8 cellular contexts compared by ENCODE assay signal in genomic region chrX:118459494-118459893, GRCh38. TPM values are rescaled to one million over a fixed set of nuclear protein-coding genes. Genes with fewer than 3 reads are reported as not detected.
DNase-seq lines count a peak whose midpoint lies in the region; ATAC-seq and TF ChIP-seq lines count a peak whose summit lies in the region.

No MANE protein-coding gene starts in this region.

- H3K9ac ChIP-seq in MM.1S (ENCODE audit: low read length), result no peak overlapping the region

- H3K27ac ChIP-seq in MM.1S (ENCODE audit: low read length) (no peak overlapping the region), esophagus squamous epithelium (no peak overlapping the region)

- H3F3A ChIP-seq in MM.1S (ENCODE audit: insufficient read depth, low read length), result no peaks in the 10 kb centered on the region

- TF ChIP-seq CTCF in Caco-2 (IDR thresholded peaks at IDR 0.05; ENCODE audit: insufficient read depth in 1 of 2, low read depth in 1 of 2, low read length in 1 of 2, severe bottlenecking in 1 of 2, unreplicated experiment in 1 of 2) (peak; percentile 39 to 57), MM.1S (IDR thresholded peaks at IDR 0.05; ENCODE audit: low read length) (peak; percentile 50), esophagus squamous epithelium (IDR thresholded peaks at IDR 0.05) (peak; percentile 28 to 54 (median 38))

- CTCF ChIA-PET in Caco-2 (lab: Charles Lee), result interaction anchor here (0.7 to 1.5 kb wide), 7 partner anchors 13 to 380 kb away, joined by 3 to 45 read pairs (median 4); partner anchors contain the start of gene DOCK11

- H3K9me3 ChIP-seq in Caco-2, result no peaks in the 10 kb centered on the region
- no peaks in the 10 kb centered on the region for H3K9me3 ChIP-seq in MM.1S (replicated peaks; ENCODE audit: insufficient read depth, low read length)
- H3K9me3 ChIP-seq in esophagus squamous epithelium, result no peaks in the 10 kb centered on the region

- H3K36me3 ChIP-seq in Caco-2 (ENCODE audit: control insufficient read depth, insufficient read depth, low read length) (no peaks in the 10 kb centered on the region), MM.1S (replicated peaks; ENCODE audit: insufficient read depth, low read length) (no peaks in the 10 kb centered on the region), esophagus squamous epithelium (no peaks in the 10 kb centered on the region)

- H3K27me3 ChIP-seq in Caco-2 (replicated peaks; ENCODE audit: control insufficient read depth, insufficient read depth, low read length), result no peaks in the 10 kb centered on the region
- no peaks in the 10 kb centered on the region for H3K27me3 ChIP-seq in MM.1S (replicated peaks; ENCODE audit: insufficient read depth, low read length)
- no peaks in the 10 kb centered on the region for H3K27me3 ChIP-seq in esophagus squamous epithelium

- BruUV-seq in Caco-2 (replicated peaks; lab: Mats Ljungman, UMichigan), result no TSS peak

- intact Hi-C loops in Caco-2 (cut with micrococcal nuclease; ENCODE audit: unreplicated experiment) (loop anchor here (1.0 kb wide), 1 partner anchor 142 kb away; no protein-coding TSS in a partner anchor), esophagus squamous epithelium (cut with DNase I) (no loop called here)

- H3K27me3 Mint-ChIP-seq in Caco-2 (ENCODE audit: insufficient read depth, unreplicated experiment), result no peaks in the 10 kb centered on the region

- H3K36me3 Mint-ChIP-seq in Caco-2 (ENCODE audit: insufficient read depth, unreplicated experiment), result no peaks in the 10 kb centered on the region

- H3K4me3 ChIP-seq in Caco-2 (ENCODE audit: low read depth, low read length) (no peak overlapping the region), MM.1S (ENCODE audit: low read length) (no peak overlapping the region), esophagus squamous epithelium (no peak overlapping the region)

- ATAC-seq in GM18861 (IDR thresholded peaks at IDR 0.05; ENCODE audit: unreplicated experiment) (peak; percentile 56), HG02759 (IDR thresholded peaks at IDR 0.05; ENCODE audit: unreplicated experiment) (no peak), HG02840 (IDR thresholded peaks at IDR 0.05; ENCODE audit: low FRiP score, unreplicated experiment) (no peak)

- no peak for TF ChIP-seq POLR2A in esophagus squamous epithelium (IDR thresholded peaks at IDR 0.05)

- no peaks in the 10 kb centered on the region for H3K9me2 ChIP-seq in MM.1S (replicated peaks; ENCODE audit: insufficient read depth, low read length)

- H4K20me1 ChIP-seq in MM.1S (ENCODE audit: insufficient read depth, low read length), result no peaks in the 10 kb centered on the region

- no peak overlapping the region for H3K27ac Mint-ChIP-seq in Caco-2 (ENCODE audit: unreplicated experiment)

- H3K4me1 Mint-ChIP-seq in Caco-2 (ENCODE audit: low read depth, unreplicated experiment), result no peaks in the 10 kb centered on the region

- H2AFZ ChIP-seq in MM.1S (ENCODE audit: low read length), result no peak overlapping the region

- POLR2A ChIA-PET in Caco-2 (lab: Charles Lee), result interaction anchor here (0.8 kb wide), 1 partner anchor 142 kb away, joined by 4 read pairs; no protein-coding TSS in a partner anchor

- H3K79me2 ChIP-seq in MM.1S (ENCODE audit: low read length), result no peaks in the 10 kb centered on the region

- H3K4me3 Mint-ChIP-seq in Caco-2 (ENCODE audit: unreplicated experiment), result no peak overlapping the region

- DNase-seq in Caco-2 (peak in 1 of 2 experiments; percentile 28), MM.1S (peak; percentile 46), SW480 (ENCODE audit: low spot score) (peak; percentile 50), esophagus squamous epithelium (lab: John Stamatoyannopoulos, UW) (no peak), putamen (ENCODE audit: low spot score) (peak; percentile 40)

- no peaks in the 10 kb centered on the region for H3K4me1 ChIP-seq in Caco-2
- H3K4me1 ChIP-seq in MM.1S (ENCODE audit: low read length), result no peaks in the 10 kb centered on the region
- no peaks in the 10 kb centered on the region for H3K4me1 ChIP-seq in esophagus squamous epithelium

- 0 to 28% methylated on average over 4 of the region's 4 CpGs for WGBS in esophagus squamous epithelium, 2 donors

- no peaks in the 10 kb centered on the region for H3K9me3 Mint-ChIP-seq in Caco-2 (ENCODE audit: unreplicated experiment)

- H3K4me2 ChIP-seq in MM.1S (ENCODE audit: low read depth, low read length), result no peak overlapping the region

RNA-seq across cellular contexts. Expression of gene DOCK11, which starts 36.1 kb away (rescaled TPM):
- total RNA-seq in Caco-2 (2022) (2.7 TPM in 2 replicates), esophagus squamous epithelium (10 to 100 TPM in 2 of 4 donors, 1 to 10 TPM in 2; 1.1 to 16.4 (median 11.0) TPM)
